ENCODE assay signal across 1 cellular context in the genomic region with DNA sequence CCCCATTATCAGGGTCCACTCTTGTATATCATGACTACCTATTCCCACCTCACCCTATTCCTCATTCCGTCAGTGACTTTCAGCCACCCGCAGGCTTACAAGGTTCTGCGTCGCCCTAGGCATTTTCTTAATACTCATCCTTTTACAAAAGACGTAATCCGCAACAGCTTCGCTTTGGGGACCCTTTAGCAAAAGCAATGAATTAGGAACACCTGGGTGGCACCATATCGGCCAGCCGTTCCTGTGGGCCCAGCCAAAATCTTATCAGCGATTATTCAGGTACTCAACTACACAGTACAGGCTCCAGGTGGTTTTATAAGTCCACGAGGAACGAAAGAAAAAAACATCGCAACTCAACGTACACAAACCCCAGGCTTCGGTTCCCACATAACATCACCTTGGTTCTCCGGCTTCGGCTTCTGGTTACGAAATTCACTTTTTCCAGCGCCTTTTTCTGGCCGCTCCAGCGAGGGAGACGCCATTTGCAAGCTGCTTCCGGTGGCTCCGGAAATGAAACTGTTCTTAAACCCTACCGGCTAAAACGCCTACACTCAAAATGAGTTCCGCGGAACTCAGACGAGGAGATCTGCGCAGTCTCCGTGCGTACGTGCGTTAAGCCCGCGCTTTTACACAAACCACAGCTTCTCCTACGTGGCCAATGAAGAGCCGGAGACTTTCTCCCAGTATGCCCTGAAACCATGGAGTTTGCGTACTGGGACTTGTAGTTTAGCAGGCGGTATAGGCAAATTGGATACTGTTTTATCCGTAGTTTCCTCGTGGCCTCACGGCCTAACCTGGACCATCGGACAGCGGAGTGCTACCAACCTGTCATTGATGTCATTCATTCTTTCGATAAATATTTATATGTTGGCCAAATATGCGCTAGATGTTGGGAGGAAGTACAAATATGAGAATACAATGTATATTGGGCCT.
A peak's percentile ranks its signal among the peaks of the same experiment; 100 is the strongest.
TF ChIP-seq lines count a peak whose summit lies in the region.

TSS of gene KRR1 (minus strand) at position 494 of the 933 bp plus-strand sequence. CDS start at position 482, 12 bp downstream.

TF ChIP-seq in K562, 482 proteins besides CTCF, POLR2A, EP300 and RAD21 (continued from another document and continues in another):
- TF ChIP-seq, protein P1, sequence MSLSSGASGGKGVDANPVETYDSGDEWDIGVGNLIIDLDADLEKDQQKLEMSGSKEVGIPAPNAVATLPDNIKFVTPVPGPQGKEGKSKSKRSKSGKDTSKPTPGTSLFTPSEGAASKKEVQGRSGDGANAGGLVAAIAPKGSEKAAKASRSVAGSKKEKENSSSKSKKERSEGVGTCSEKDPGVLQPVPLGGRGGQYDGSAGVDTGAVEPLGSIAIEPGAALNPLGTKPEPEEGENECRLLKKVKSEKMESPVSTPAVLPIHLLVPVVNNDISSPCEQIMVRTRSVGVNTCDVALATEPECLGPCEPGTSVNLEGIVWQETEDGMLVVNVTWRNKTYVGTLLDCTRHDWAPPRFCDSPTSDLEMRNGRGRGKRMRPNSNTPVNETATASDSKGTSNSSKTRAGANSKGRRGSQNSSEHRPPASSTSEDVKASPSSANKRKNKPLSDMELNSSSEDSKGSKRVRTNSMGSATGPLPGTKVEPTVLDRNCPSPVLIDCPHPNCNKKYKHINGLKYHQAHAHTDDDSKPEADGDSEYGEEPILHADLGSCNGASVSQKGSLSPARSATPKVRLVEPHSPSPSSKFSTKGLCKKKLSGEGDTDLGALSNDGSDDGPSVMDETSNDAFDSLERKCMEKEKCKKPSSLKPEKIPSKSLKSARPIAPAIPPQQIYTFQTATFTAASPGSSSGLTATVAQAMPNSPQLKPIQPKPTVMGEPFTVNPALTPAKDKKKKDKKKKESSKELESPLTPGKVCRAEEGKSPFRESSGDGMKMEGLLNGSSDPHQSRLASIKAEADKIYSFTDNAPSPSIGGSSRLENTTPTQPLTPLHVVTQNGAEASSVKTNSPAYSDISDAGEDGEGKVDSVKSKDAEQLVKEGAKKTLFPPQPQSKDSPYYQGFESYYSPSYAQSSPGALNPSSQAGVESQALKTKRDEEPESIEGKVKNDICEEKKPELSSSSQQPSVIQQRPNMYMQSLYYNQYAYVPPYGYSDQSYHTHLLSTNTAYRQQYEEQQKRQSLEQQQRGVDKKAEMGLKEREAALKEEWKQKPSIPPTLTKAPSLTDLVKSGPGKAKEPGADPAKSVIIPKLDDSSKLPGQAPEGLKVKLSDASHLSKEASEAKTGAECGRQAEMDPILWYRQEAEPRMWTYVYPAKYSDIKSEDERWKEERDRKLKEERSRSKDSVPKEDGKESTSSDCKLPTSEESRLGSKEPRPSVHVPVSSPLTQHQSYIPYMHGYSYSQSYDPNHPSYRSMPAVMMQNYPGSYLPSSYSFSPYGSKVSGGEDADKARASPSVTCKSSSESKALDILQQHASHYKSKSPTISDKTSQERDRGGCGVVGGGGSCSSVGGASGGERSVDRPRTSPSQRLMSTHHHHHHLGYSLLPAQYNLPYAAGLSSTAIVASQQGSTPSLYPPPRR (CRISPR knock-in tag; IDR thresholded peaks at IDR 0.05; ENCODE audit: borderline replicate concordance): no peak
- peak; percentile 95 for TF ChIP-seq RNF2 (IDR thresholded peaks at IDR 0.05)
- TF ChIP-seq CHD2 (IDR thresholded peaks at IDR 0.05; ENCODE audit: low read depth, low read length): no peak; the same call in 1 of the 2 replicates
- TF ChIP-seq, protein P2, sequence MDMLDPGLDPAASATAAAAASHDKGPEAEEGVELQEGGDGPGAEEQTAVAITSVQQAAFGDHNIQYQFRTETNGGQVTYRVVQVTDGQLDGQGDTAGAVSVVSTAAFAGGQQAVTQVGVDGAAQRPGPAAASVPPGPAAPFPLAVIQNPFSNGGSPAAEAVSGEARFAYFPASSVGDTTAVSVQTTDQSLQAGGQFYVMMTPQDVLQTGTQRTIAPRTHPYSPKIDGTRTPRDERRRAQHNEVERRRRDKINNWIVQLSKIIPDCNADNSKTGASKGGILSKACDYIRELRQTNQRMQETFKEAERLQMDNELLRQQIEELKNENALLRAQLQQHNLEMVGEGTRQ (CRISPR knock-in tag; IDR thresholded peaks at IDR 0.05): no peak
- TF ChIP-seq, protein P3, sequence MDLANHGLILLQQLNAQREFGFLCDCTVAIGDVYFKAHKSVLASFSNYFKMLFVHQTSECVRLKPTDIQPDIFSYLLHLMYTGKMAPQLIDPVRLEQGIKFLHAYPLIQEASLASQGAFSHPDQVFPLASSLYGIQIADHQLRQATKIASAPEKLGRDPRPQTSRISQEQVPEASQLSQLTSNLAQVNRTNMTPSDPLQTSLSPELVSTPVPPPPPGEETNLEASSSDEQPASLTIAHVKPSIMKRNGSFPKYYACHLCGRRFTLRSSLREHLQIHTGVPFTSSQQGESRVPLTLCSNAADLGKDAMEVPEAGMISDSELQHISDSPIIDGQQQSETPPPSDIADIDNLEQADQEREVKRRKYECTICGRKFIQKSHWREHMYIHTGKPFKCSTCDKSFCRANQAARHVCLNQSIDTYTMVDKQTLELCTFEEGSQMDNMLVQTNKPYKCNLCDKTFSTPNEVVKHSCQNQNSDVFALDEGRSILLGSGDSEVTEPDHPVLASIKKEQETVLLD (IDR thresholded peaks at IDR 0.05): peak; percentile 94
- TF ChIP-seq YBX1 (IDR thresholded peaks at IDR 0.05): no peak
- no peak for TF ChIP-seq FOXA3 (CRISPR knock-in tag; conservative IDR thresholded peaks at IDR 0.05 in 1 of 2, IDR thresholded peaks at IDR 0.05 in 1 of 2)
- TF ChIP-seq RBM15 (IDR thresholded peaks at IDR 0.05; ENCODE audit: insufficient read depth, low read length): no peak
- TF ChIP-seq SIN3B (IDR thresholded peaks at IDR 0.05; ENCODE audit: low read depth): peak; percentile 98
- no peak for TF ChIP-seq ZNF740 (CRISPR knock-in tag; IDR thresholded peaks at IDR 0.05)
- no peak for TF ChIP-seq ZNF740 (tag; IDR thresholded peaks at IDR 0.05)
- TF ChIP-seq HDAC3 (IDR thresholded peaks at IDR 0.05; ENCODE audit: borderline replicate concordance, partially characterized antibody): peak; percentile 73
- no peak; the same call in 1 of the 2 replicates for TF ChIP-seq ZBTB17 (CRISPR knock-in tag; IDR thresholded peaks at IDR 0.05)
- TF ChIP-seq MAFG (tag; conservative IDR thresholded peaks at IDR 0.05): no peak
- TF ChIP-seq ZNF263 (CRISPR knock-in tag; IDR thresholded peaks at IDR 0.05; ENCODE audit: borderline replicate concordance): no peak; the same call in 1 of the 2 replicates
- TF ChIP-seq, protein P4, sequence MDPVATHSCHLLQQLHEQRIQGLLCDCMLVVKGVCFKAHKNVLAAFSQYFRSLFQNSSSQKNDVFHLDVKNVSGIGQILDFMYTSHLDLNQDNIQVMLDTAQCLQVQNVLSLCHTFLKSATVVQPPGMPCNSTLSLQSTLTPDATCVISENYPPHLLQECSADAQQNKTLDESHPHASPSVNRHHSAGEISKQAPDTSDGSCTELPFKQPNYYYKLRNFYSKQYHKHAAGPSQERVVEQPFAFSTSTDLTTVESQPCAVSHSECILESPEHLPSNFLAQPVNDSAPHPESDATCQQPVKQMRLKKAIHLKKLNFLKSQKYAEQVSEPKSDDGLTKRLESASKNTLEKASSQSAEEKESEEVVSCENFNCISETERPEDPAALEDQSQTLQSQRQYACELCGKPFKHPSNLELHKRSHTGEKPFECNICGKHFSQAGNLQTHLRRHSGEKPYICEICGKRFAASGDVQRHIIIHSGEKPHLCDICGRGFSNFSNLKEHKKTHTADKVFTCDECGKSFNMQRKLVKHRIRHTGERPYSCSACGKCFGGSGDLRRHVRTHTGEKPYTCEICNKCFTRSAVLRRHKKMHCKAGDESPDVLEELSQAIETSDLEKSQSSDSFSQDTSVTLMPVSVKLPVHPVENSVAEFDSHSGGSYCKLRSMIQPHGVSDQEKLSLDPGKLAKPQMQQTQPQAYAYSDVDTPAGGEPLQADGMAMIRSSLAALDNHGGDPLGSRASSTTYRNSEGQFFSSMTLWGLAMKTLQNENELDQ (CRISPR knock-in tag; IDR thresholded peaks at IDR 0.05; ENCODE audit: borderline replicate concordance): no peak
- TF ChIP-seq ZNF639 (CRISPR knock-in tag; conservative IDR thresholded peaks at IDR 0.05 in 1 of 2, IDR thresholded peaks at IDR 0.05 in 1 of 2): peak in 1 of 2 experiments; percentile 76; a peak in 1 of 4 replicates
- no peak for TF ChIP-seq MECOM (CRISPR knock-in tag; IDR thresholded peaks at IDR 0.05)
- TF ChIP-seq SLC30A9 (CRISPR knock-in tag; IDR thresholded peaks at IDR 0.05): no peak
- TF ChIP-seq RUNX1 (IDR thresholded peaks at IDR 0.05; ENCODE audit: low read depth): no peak
- TF ChIP-seq ZBTB34 (CRISPR knock-in tag; IDR thresholded peaks at IDR 0.05): no peak
- TF ChIP-seq BRD4 (IDR thresholded peaks at IDR 0.05): peak; percentile 83; the same call in 1 of the 2 replicates
- peak; percentile 55; the same call in 1 of the 2 replicates for TF ChIP-seq CREB3 (tag; conservative IDR thresholded peaks at IDR 0.05; ENCODE audit: low read depth)
- TF ChIP-seq COPS2 (conservative IDR thresholded peaks at IDR 0.05): no peak
- peak; percentile 62; the same call in 1 of the 2 replicates for TF ChIP-seq DMBX1 (CRISPR knock-in tag; IDR thresholded peaks at IDR 0.05; ENCODE audit: borderline replicate concordance)
- peak; percentile 73 for TF ChIP-seq RBFOX2 (IDR thresholded peaks at IDR 0.05; ENCODE audit: low read depth, low read length)
- no peak for TF ChIP-seq KDM1A (IDR thresholded peaks at IDR 0.05)
- peak; percentile 83 for TF ChIP-seq ZNF24 (IDR thresholded peaks at IDR 0.05)
- peak in 1 of 2 experiments; percentile 95 for TF ChIP-seq AFF1 (IDR thresholded peaks at IDR 0.05; ENCODE audit: low read depth in 1 of 2, partially characterized antibody in 2 of 2)
- TF ChIP-seq CBX1 (IDR thresholded peaks at IDR 0.05; ENCODE audit: low read depth): peak; percentile 45; the same call in 1 of the 2 replicates
- TF ChIP-seq FOXK1 (CRISPR knock-in tag; IDR thresholded peaks at IDR 0.05; ENCODE audit: borderline replicate concordance): 0 out of 2 replicates have a peak, but pooled peaks have one; percentile 55
- TF ChIP-seq NUFIP1 (IDR thresholded peaks at IDR 0.05; ENCODE audit: partially characterized antibody): no peak
- no peak for TF ChIP-seq ZNF707 (CRISPR knock-in tag; conservative IDR thresholded peaks at IDR 0.05)
- TF ChIP-seq ZNF79 (CRISPR knock-in tag; IDR thresholded peaks at IDR 0.05; ENCODE audit: low read depth): no peak
- no peak for TF ChIP-seq TAL1 (IDR thresholded peaks at IDR 0.05)
- peak; percentile 80 for TF ChIP-seq ZFX (CRISPR knock-in tag; IDR thresholded peaks at IDR 0.05)
- no peak for TF ChIP-seq ZBTB7A (IDR thresholded peaks at IDR 0.05; ENCODE audit: borderline replicate concordance, control insufficient read depth, low read depth, low read length)
- no peak for TF ChIP-seq ELF4 (CRISPR knock-in tag; IDR thresholded peaks at IDR 0.05)
- TF ChIP-seq ZNF507 (tag; conservative IDR thresholded peaks at IDR 0.05): no peak
